In the genomic region with DNA sequence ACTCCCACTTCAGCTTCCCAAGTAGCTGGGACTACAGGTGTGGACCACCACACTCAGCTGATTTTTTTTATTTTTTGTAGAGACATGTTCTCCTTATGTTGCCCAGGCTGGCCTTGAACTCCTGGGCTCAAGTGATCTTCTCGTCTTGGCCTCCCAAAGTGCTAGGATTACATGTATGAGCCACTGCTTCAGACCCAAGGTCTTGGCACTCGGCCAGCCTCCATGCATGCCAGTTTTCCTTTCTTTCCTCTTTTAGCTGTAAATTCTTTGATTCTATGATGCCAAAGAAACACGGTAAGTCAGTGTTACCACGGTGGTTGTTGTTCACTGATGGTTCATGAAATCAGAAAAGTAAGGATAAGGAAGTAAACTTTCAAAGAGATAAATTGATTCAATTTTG, we compare ENCODE assay signal across 2 cellular contexts.
TF ChIP-seq lines count a peak whose summit lies in the region.

No MANE protein-coding gene starts in this region.

TF ChIP-seq in SK-N-SH, 30 proteins besides CTCF, POLR2A, EP300 and RAD21 (continued from another document):
- TF ChIP-seq, protein P1, sequence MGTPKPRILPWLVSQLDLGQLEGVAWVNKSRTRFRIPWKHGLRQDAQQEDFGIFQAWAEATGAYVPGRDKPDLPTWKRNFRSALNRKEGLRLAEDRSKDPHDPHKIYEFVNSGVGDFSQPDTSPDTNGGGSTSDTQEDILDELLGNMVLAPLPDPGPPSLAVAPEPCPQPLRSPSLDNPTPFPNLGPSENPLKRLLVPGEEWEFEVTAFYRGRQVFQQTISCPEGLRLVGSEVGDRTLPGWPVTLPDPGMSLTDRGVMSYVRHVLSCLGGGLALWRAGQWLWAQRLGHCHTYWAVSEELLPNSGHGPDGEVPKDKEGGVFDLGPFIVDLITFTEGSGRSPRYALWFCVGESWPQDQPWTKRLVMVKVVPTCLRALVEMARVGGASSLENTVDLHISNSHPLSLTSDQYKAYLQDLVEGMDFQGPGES (IDR thresholded peaks at IDR 0.05; ENCODE audit: low read depth, low read length), result no peak
- TF ChIP-seq RCOR1 (IDR thresholded peaks at IDR 0.05; ENCODE audit: low read length), result no peak
- TF ChIP-seq, protein P2, sequence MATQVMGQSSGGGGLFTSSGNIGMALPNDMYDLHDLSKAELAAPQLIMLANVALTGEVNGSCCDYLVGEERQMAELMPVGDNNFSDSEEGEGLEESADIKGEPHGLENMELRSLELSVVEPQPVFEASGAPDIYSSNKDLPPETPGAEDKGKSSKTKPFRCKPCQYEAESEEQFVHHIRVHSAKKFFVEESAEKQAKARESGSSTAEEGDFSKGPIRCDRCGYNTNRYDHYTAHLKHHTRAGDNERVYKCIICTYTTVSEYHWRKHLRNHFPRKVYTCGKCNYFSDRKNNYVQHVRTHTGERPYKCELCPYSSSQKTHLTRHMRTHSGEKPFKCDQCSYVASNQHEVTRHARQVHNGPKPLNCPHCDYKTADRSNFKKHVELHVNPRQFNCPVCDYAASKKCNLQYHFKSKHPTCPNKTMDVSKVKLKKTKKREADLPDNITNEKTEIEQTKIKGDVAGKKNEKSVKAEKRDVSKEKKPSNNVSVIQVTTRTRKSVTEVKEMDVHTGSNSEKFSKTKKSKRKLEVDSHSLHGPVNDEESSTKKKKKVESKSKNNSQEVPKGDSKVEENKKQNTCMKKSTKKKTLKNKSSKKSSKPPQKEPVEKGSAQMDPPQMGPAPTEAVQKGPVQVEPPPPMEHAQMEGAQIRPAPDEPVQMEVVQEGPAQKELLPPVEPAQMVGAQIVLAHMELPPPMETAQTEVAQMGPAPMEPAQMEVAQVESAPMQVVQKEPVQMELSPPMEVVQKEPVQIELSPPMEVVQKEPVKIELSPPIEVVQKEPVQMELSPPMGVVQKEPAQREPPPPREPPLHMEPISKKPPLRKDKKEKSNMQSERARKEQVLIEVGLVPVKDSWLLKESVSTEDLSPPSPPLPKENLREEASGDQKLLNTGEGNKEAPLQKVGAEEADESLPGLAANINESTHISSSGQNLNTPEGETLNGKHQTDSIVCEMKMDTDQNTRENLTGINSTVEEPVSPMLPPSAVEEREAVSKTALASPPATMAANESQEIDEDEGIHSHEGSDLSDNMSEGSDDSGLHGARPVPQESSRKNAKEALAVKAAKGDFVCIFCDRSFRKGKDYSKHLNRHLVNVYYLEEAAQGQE (IDR thresholded peaks at IDR 0.05; ENCODE audit: low read depth, low read length), result no peak
- no peak for TF ChIP-seq NFIC (IDR thresholded peaks at IDR 0.05; ENCODE audit: borderline replicate concordance)
- no peak for TF ChIP-seq NRF1 (IDR thresholded peaks at IDR 0.05; ENCODE audit: low read depth, low read length)

TF ChIP-seq in SK-N-SH treated with all-trans-retinoic acid at 6 μM for 48 hours, 23 proteins besides CTCF, POLR2A, EP300 and RAD21 (continued from another document):
- TF ChIP-seq TOX (CRISPR knock-in tag; IDR thresholded peaks at IDR 0.05; ENCODE audit: borderline replicate concordance), result no peak
